ENCODE assay signal across 7 cellular contexts in genomic region chr3:195984392-195985030, GRCh38.
DNase-seq lines count a peak whose midpoint lies in the region; ATAC-seq and TF ChIP-seq lines count a peak whose summit lies in the region.
"Not testable (repeated sequence)": the region's sequence is repeated elsewhere in the genome, so short reads cannot be mapped to it uniquely, and the experiment has no call there.

No MANE protein-coding gene starts in this region.

- intact Hi-C loops in activated CD4-positive, alpha-beta T cell treated with anti-CD3 and anti-CD28 coated beads, Interleukin-2, amount 10 ng/mL, durations not matched to agents 24 days and 14 days (cut with micrococcal nuclease); testis (cut with DNase I; ENCODE audit: low total_unique reads): not testable (repeated sequence)

- H3K27ac Mint-ChIP-seq in activated CD4-positive, alpha-beta T cell treated with anti-CD3 and anti-CD28 coated beads, Interleukin-2, amount 10 ng/mL, durations not matched to agents 24 days and 14 days; activated naive CD8-positive, alpha-beta T cell treated with anti-CD3 and anti-CD28 coated beads, Interleukin-2, amount 10 ng/mL, durations not matched to agents 7 days and 5 days; osteocyte (ENCODE audit: unreplicated experiment): not testable (repeated sequence)

- not testable (repeated sequence) for H3K27ac ChIP-seq in testis

- H3K9me3 ChIP-seq in testis, result not testable (repeated sequence)

- not testable (repeated sequence) for H3K4me1 ChIP-seq in testis

- TF ChIP-seq POLR2A in testis (IDR thresholded peaks at IDR 0.05), result not testable (repeated sequence)

- WGBS in testis, 2 donors, result 93% methylated on average over 12 of the region's 12 CpGs

- not testable (repeated sequence) for H3K4me3 Mint-ChIP-seq in activated CD4-positive, alpha-beta T cell treated with anti-CD3 and anti-CD28 coated beads, Interleukin-2, amount 10 ng/mL, durations not matched to agents 24 days and 14 days; activated naive CD8-positive, alpha-beta T cell treated with anti-CD3 and anti-CD28 coated beads, Interleukin-2, amount 10 ng/mL, durations not matched to agents 7 days and 5 days; osteocyte (ENCODE audit: unreplicated experiment)

- DNase-seq in activated CD4-positive, alpha-beta T cell treated with anti-CD3 and anti-CD28 coated beads, Interleukin-2, amount 10 ng/mL, durations not matched to agents 24 days and 14 days, result peak; percentile 58
- DNase-seq in activated T-cell treated with anti-CD3 and anti-CD28 coated beads, Interleukin-2, amount 50 U/mL, for 48 hours, result peak; percentile 9 to 11
- peak; percentile 21 for DNase-seq in activated naive CD8-positive, alpha-beta T cell treated with anti-CD3 and anti-CD28 coated beads, Interleukin-2, amount 10 ng/mL, durations not matched to agents 7 days and 5 days
- DNase-seq in left lobe of liver (ENCODE audit: low spot score), result peak; percentile 38
- DNase-seq in mesenteric fat pad (ENCODE audit: low spot score), result peak; percentile 89
- DNase-seq in osteocyte (ENCODE audit: extremely low spot score, unreplicated experiment), result peak; percentile 85
- DNase-seq in testis, result peak; percentile 10

- ATAC-seq in activated naive CD8-positive, alpha-beta T cell treated with anti-CD3 and anti-CD28 coated beads, Interleukin-2, amount 10 ng/mL, durations not matched to agents 7 days and 5 days (ENCODE audit: low read depth); left lobe of liver: not testable (repeated sequence)

- not testable (repeated sequence) for TF ChIP-seq CTCF in osteocyte (IDR thresholded peaks at IDR 0.05); testis (IDR thresholded peaks at IDR 0.05)

- H3K9me3 Mint-ChIP-seq in activated CD4-positive, alpha-beta T cell treated with anti-CD3 and anti-CD28 coated beads, Interleukin-2, amount 10 ng/mL, durations not matched to agents 24 days and 14 days; activated naive CD8-positive, alpha-beta T cell treated with anti-CD3 and anti-CD28 coated beads, Interleukin-2, amount 10 ng/mL, durations not matched to agents 7 days and 5 days; osteocyte (ENCODE audit: unreplicated experiment): not testable (repeated sequence)

- H3K4me3 ChIP-seq in testis, result not testable (repeated sequence)

- not testable (repeated sequence) for H3K4me1 Mint-ChIP-seq in activated CD4-positive, alpha-beta T cell treated with anti-CD3 and anti-CD28 coated beads, Interleukin-2, amount 10 ng/mL, durations not matched to agents 24 days and 14 days; activated naive CD8-positive, alpha-beta T cell treated with anti-CD3 and anti-CD28 coated beads, Interleukin-2, amount 10 ng/mL, durations not matched to agents 7 days and 5 days; osteocyte (ENCODE audit: unreplicated experiment)

- H3K36me3 ChIP-seq in testis (ENCODE audit: low read depth, missing control alignments), result not testable (repeated sequence)

- not testable (repeated sequence) for H3K27me3 ChIP-seq in testis

- H3K27me3 Mint-ChIP-seq in activated CD4-positive, alpha-beta T cell treated with anti-CD3 and anti-CD28 coated beads, Interleukin-2, amount 10 ng/mL, durations not matched to agents 24 days and 14 days; activated naive CD8-positive, alpha-beta T cell treated with anti-CD3 and anti-CD28 coated beads, Interleukin-2, amount 10 ng/mL, durations not matched to agents 7 days and 5 days; osteocyte (ENCODE audit: unreplicated experiment): not testable (repeated sequence)

- H3K36me3 Mint-ChIP-seq in activated CD4-positive, alpha-beta T cell treated with anti-CD3 and anti-CD28 coated beads, Interleukin-2, amount 10 ng/mL, durations not matched to agents 24 days and 14 days (ENCODE audit: low read depth), result peaks cover 13% of the 10 kb centered on the region
- H3K36me3 Mint-ChIP-seq in activated naive CD8-positive, alpha-beta T cell treated with anti-CD3 and anti-CD28 coated beads, Interleukin-2, amount 10 ng/mL, durations not matched to agents 7 days and 5 days; osteocyte (ENCODE audit: unreplicated experiment): not testable (repeated sequence)

- POLR2A ChIA-PET in activated naive CD8-positive, alpha-beta T cell treated with anti-CD3 and anti-CD28 coated beads, Interleukin-2, amount 10 ng/mL, durations not matched to agents 7 days and 5 days (lab: Charles Lee), result not testable (repeated sequence)

Comparison
In these comparisons a context has a peak if more than half of its experiments do, and no peak if none do; other contexts are left out.
1. DNase-seq: peak in every context shown above with its lines; median percentile 89 in mesenteric fat pad; 85 in osteocyte; 58 in activated CD4-positive, alpha-beta T cell treated with anti-CD3 and anti-CD28 coated beads, Interleukin-2, amount 10 ng/mL, durations not matched to agents 24 days and 14 days; 38 in left lobe of liver; 21 in activated naive CD8-positive, alpha-beta T cell treated with anti-CD3 and anti-CD28 coated beads, Interleukin-2, amount 10 ng/mL, durations not matched to agents 7 days and 5 days; 10 in activated T-cell treated with anti-CD3 and anti-CD28 coated beads, Interleukin-2, amount 50 U/mL, for 48 hours; 10 in testis.